ENCODE assay signal across 8 cellular contexts in genomic region chr20:290081-290831, GRCh38. TPM values are rescaled to one million over a fixed set of nuclear protein-coding genes. Genes with fewer than 3 reads are reported as not detected.
DNase-seq lines count a peak whose midpoint lies in the region; ATAC-seq and TF ChIP-seq lines count a peak whose summit lies in the region.

C20orf96 (minus strand) TSS chr20:290750; CDS start chr20:290610, 140 bp downstream.

- H3K9ac ChIP-seq in mucosa of rectum (ENCODE audit: low read depth in 1 of 2, low read length in 2 of 2), result peak within 1 kb of the TSS; percentile 80 to 84

- BruUV-seq in OCI-LY7 (replicated peaks; lab: Mats Ljungman, UMichigan), result no TSS peak

- no peaks in the 10 kb centered on the region for H3K27me3 ChIP-seq in mucosa of rectum (ENCODE audit: control insufficient read depth in 2 of 2, insufficient read depth in 2 of 2, low read length in 2 of 2)

- H3K4me1 ChIP-seq in OCI-LY7 (ENCODE audit: insufficient read depth, low read length, poor library complexity, severe bottlenecking) (peaks cover 22% of the 10 kb centered on the region), mucosa of rectum (ENCODE audit: control insufficient read depth in 2 of 2, insufficient read depth in 2 of 2, low read length in 2 of 2) (peaks cover 4 to 11% of the 10 kb centered on the region in 2 donors)

- H3K36me3 ChIP-seq in OCI-LY7 (ENCODE audit: insufficient read depth, low read length) (no peaks in the 10 kb centered on the region), mucosa of rectum (ENCODE audit: control insufficient read depth in 2 of 2, insufficient read depth in 2 of 2, low read length in 2 of 2) (no peaks in the 10 kb centered on the region)

- peak within 1 kb of the TSS; percentile 95 for H2AFZ ChIP-seq in OCI-LY7 (ENCODE audit: low read length)

- H3K4me3 ChIP-seq in OCI-LY7 (ENCODE audit: low read depth, low read length, poor library complexity, severe bottlenecking), result peak within 1 kb of the TSS; percentile 71
- H3K4me3 ChIP-seq in epithelial cell of proximal tubule (ENCODE audit: low read depth, low read length), result peak within 1 kb of the TSS; percentile 100
- peak within 1 kb of the TSS; percentile 74 to 91 for H3K4me3 ChIP-seq in mucosa of rectum (ENCODE audit: low read length in 2 of 2)

- H3K79me2 ChIP-seq in OCI-LY7 (ENCODE audit: insufficient read depth, low read depth, low read length), result no peaks in the 10 kb centered on the region

- no peaks in the 10 kb centered on the region for H4K20me1 ChIP-seq in OCI-LY7 (ENCODE audit: insufficient read depth, low read length)

- ATAC-seq in GM21447 (IDR thresholded peaks at IDR 0.05; ENCODE audit: unreplicated experiment), result peak; percentile 80

- DNase-seq in DMS 273 (lab: John Stamatoyannopoulos, UW; ENCODE audit: unreplicated experiment) (peak; percentile 97), HuH-7 (ENCODE audit: low spot score) (peak; percentile 95), OCI-LY7 (ENCODE audit: low spot score) (peak; percentile 96), activated T-cell treated with anti-CD3 and anti-CD28 coated beads for 24 hours (ENCODE audit: low read depth) (peak; percentile 83), epithelial cell of proximal tubule (ENCODE audit: low read depth) (peak; percentile 68)
- DNase-seq in stimulated activated CD8-positive, alpha-beta memory T cell treated with anti-CD3 and anti-CD28 coated beads, Interleukin-4, amount 100 ng/mL, for 4 hours (ENCODE audit: low read depth in 2 of 2, low spot score in 1 of 2), result peak; percentile 70 to 71

- H3K27ac ChIP-seq in OCI-LY7 (ENCODE audit: low read depth, low read length, poor library complexity, severe bottlenecking) (no peak within 1 kb of the TSS), mucosa of rectum (ENCODE audit: low read depth in 2 of 2, low read length in 2 of 2) (peak within 1 kb of the TSS; percentile 72 to 77)

- CTCF ChIA-PET in OCI-LY7 (lab: Charles Lee; ENCODE audit: unreplicated experiment), result no interaction called here

- H3K4me2 ChIP-seq in OCI-LY7 (ENCODE audit: low read length), result peak within 1 kb of the TSS; percentile 74

- H3K9me2 ChIP-seq in OCI-LY7 (ENCODE audit: insufficient read depth, low read length), result no peaks in the 10 kb centered on the region

- intact Hi-C loops in OCI-LY7 (cut with micrococcal nuclease; ENCODE audit: unreplicated experiment), result no loop called here

- peak; percentile 56; the same call in 1 of the 2 replicates for TF ChIP-seq CTCF in OCI-LY7 (conservative IDR thresholded peaks at IDR 0.05; ENCODE audit: low read length)
- TF ChIP-seq CTCF in epithelial cell of proximal tubule (conservative IDR thresholded peaks at IDR 0.05; ENCODE audit: low read depth, low read length), result peak; percentile 46

- H3K9me3 ChIP-seq in OCI-LY7 (ENCODE audit: low read length), result no peaks in the 10 kb centered on the region
- no peaks in the 10 kb centered on the region for H3K9me3 ChIP-seq in mucosa of rectum (ENCODE audit: control insufficient read depth in 2 of 2, low read length in 2 of 2)

- POLR2A ChIA-PET in OCI-LY7 (lab: Charles Lee), result interaction anchor here (0.6 kb wide), 1 partner anchor 90 kb away, joined by 4 read pairs; the partner anchor contains the start of gene TRIB3

RNA-seq across cellular contexts. Expression of gene C20orf96, which starts in this region (rescaled TPM):
- total RNA-seq in OCI-LY7 (2014; rRNA removed; shearing (Covaris generic)), result 2.6 and 6.3 TPM in 2 replicates
- total RNA-seq in OCI-LY7 (2022), result 12.6 and 13.1 TPM in 2 replicates
- 1.7 and 3.9 TPM in 2 replicates for total RNA-seq in epithelial cell of proximal tubule
